In the genomic region with DNA sequence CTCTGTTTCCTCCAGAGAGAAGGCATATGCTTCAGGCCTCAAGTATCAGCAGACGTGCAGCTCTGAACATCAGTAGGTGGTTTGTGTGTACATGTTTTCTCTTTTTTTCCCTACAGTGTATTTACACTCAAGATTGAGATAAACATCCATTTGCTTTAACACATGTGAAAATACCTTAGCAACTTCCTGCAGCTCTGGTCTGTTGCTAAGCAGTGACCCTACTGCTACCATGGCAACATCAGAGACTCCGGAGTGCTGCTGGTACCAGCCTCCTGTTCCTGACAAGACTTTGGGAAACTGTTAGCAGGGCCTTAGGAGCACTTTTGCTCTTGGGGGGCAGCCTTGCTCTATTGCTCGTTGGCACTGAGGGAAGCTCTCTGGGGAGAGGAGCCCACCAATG, we compare ENCODE assay signal across 13 cellular contexts.
DNase-seq lines count a peak whose midpoint lies in the region.
"Had no signal": no experiment of that assay in that cellular context is flagged by ENCODE, and none has a peak within 500 bp of the region (broad histone marks: within the 10 kb centered on the region; RNA-seq: fewer than 3 reads in every experiment).

No MANE protein-coding gene starts in this region.

- H3K27me3 ChIP-seq in effector memory CD4-positive, alpha-beta T cell (replicated peaks; ENCODE audit: control insufficient read depth, insufficient read depth, low read length, poor library complexity, severe bottlenecking): no peaks in the 10 kb centered on the region

- H3K9me3 ChIP-seq in effector memory CD4-positive, alpha-beta T cell (ENCODE audit: control insufficient read depth, low read length): no peaks in the 10 kb centered on the region
- H3K9me3 ChIP-seq: Caco-2 had no signal

- H3K36me3 ChIP-seq in effector memory CD4-positive, alpha-beta T cell (ENCODE audit: control insufficient read depth, insufficient read depth, low read length): no peaks in the 10 kb centered on the region

- DNase-seq in Ammon's horn (ENCODE audit: low spot score): peak; percentile 59
- peak; percentile 17 for DNase-seq in DMS79 (lab: John Stamatoyannopoulos, UW)
- peak; percentile 62 for DNase-seq in NCI-H748 (lab: John Stamatoyannopoulos, UW; ENCODE audit: unreplicated experiment)
- DNase-seq in left kidney (ENCODE audit: low read depth, low spot score): peak; percentile 31
- DNase-seq in dermis blood vessel endothelial cell: no peak
- no peak for DNase-seq in NAMALWA (ENCODE audit: low spot score)
- DNase-seq in effector memory CD4-positive, alpha-beta T cell: no peak
- no peak for DNase-seq in NK-92 treated with Interleukin-12 subunit alpha and Interleukin-12 subunit beta, amount 100 ng/mL, for 24 hours (lab: John Stamatoyannopoulos, UW)
- DNase-seq: Caco-2, GF-D8, KG1, NCI-H1048, NCI-H2107 had no signal

- no peak overlapping the region for H3K27ac ChIP-seq in effector memory CD4-positive, alpha-beta T cell (ENCODE audit: insufficient read depth, low read length, poor library complexity, severe bottlenecking)

- H3K4me3 ChIP-seq in effector memory CD4-positive, alpha-beta T cell (ENCODE audit: insufficient read depth, low read depth, low read length, poor library complexity, severe bottlenecking): no peak overlapping the region

- H3K4me1 ChIP-seq in effector memory CD4-positive, alpha-beta T cell (ENCODE audit: control insufficient read depth, insufficient read depth, low read length, poor library complexity, severe bottlenecking): no peaks in the 10 kb centered on the region
- H3K4me1 ChIP-seq: Caco-2 had no signal

Comparison
In these comparisons a context has a peak if more than half of its experiments do, and no peak if none do; other contexts are left out.
1. DNase-seq: peak in Ammon's horn (single experiment), DMS79 (single experiment), NCI-H748 (single experiment) and left kidney (single experiment); none in dermis blood vessel endothelial cell (single experiment), NAMALWA (single experiment), effector memory CD4-positive, alpha-beta T cell (0 of 3) and NK-92 treated with Interleukin-12 subunit alpha and Interleukin-12 subunit beta, amount 100 ng/mL, for 24 hours (single experiment).